Comparison of ENCODE assay signal across 8 cellular contexts in the genomic region with DNA sequence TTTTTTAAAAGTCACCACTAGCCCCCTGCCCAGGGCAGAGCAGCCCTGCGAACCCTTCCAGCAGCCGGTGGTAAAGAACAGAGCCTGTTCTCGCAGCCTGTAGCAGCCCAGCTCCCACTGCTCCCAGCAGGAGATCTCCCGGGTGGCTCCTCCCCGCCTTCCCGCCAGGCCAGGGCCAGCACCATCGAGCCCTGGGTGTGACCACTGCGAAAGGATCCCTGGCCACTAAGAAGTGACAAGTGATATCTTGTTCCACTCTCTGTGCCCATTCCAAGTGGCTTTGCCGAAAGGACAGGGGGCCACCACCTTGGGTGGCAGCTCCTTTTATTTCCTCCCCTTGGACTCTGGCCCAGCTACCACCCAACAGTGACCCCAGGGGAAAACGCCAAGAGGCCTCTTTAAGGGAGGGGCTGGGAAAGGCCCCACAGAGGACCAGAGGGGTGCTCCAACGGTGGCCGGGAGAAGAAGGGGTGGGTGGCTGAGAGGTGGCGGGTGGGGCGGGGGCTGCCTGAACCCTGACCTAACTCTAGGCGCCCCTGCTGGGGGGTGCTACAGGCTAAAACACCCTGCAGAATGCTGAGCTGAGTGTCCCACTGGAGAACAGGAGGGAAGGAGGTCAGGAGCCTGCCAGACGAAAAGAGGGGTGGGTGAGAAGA. TPM values are rescaled to one million over a fixed set of nuclear protein-coding genes. Genes with fewer than 3 reads are reported as not detected.
DNase-seq lines count a peak whose midpoint lies in the region; ATAC-seq and TF ChIP-seq lines count a peak whose summit lies in the region.

No MANE protein-coding gene starts in this region.

- intact Hi-C loops in right cardiac atrium (cut with DNase I) (no loop called here), OCI-LY7 (cut with micrococcal nuclease; ENCODE audit: unreplicated experiment) (no loop called here)

- CTCF ChIA-PET in OCI-LY7 (lab: Charles Lee; ENCODE audit: unreplicated experiment) = no interaction called here

- 25% methylated on average over 16 of the region's 16 CpGs for WGBS in right cardiac atrium

- DNase-seq in HFF-Myc (ENCODE audit: extremely low read depth, low read depth) = no peak
- peak; percentile 70 to 83 (median 79) for DNase-seq in right cardiac atrium
- DNase-seq in NCI-H1105 (lab: John Stamatoyannopoulos, UW) = no peak
- no peak for DNase-seq in GM13977 (ENCODE audit: low spot score)
- DNase-seq in NCI-H1436 (lab: John Stamatoyannopoulos, UW) = no peak
- DNase-seq in OCI-LY7 (ENCODE audit: low spot score) = no peak

- POLR2A ChIA-PET in OCI-LY7 (lab: Charles Lee) = no interaction called here

- peak overlapping the region; percentile 88 to 94 (median 94) for H3K9ac ChIP-seq in skeletal muscle tissue (ENCODE audit: low read depth in 1 of 3, low read length in 3 of 3)

- no peak for ATAC-seq in activated T-helper 17 cell treated with anti-CD3 and anti-CD28 coated beads, Interleukin-2, amount 50 U/mL, for 72 hours (replicated peaks)
- ATAC-seq in right cardiac atrium = peak; percentile 34 to 66

- no peaks in the 10 kb centered on the region for H3K79me2 ChIP-seq in OCI-LY7 (ENCODE audit: insufficient read depth, low read depth, low read length)

- H3K9me3 Mint-ChIP-seq in activated T-helper 17 cell treated with anti-CD3 and anti-CD28 coated beads, Interleukin-2, amount 50 U/mL, for 72 hours = no peaks in the 10 kb centered on the region

- in situ Hi-C loops in GM13977 (cut with MboI; ENCODE audit: low pct_unique_long_range_greater_than_20kb, low sequenced_read_pairs, unreplicated experiment) = no loop called here

- TF ChIP-seq CTCF in HFF-Myc (IDR thresholded peaks at IDR 0.05; ENCODE audit: low read depth, low read length, missing control alignments) (no peak), GM13977 (IDR thresholded peaks at IDR 0.05; ENCODE audit: extremely low read depth, insufficient read depth, missing control alignments) (no peak), OCI-LY7 (conservative IDR thresholded peaks at IDR 0.05; ENCODE audit: low read length) (no peak)

- H3K4me1 ChIP-seq in right cardiac atrium (ENCODE audit: control insufficient read depth, insufficient read depth, low read length) = peaks cover 5% of the 10 kb centered on the region
- peaks cover 60 to 63% (median 63%) of the 10 kb centered on the region in 3 donors for H3K4me1 ChIP-seq in skeletal muscle tissue (ENCODE audit: control insufficient read depth in 3 of 3, insufficient read depth in 3 of 3, low read length in 3 of 3)
- H3K4me1 ChIP-seq in OCI-LY7 (ENCODE audit: insufficient read depth, low read length, poor library complexity, severe bottlenecking) = peaks cover 12% of the 10 kb centered on the region

- H3K36me3 ChIP-seq in skeletal muscle tissue (ENCODE audit: control insufficient read depth in 3 of 3, insufficient read depth in 3 of 3, low read length in 3 of 3) (peaks cover 0 to 9% (median 0%) of the 10 kb centered on the region in 3 donors), OCI-LY7 (ENCODE audit: insufficient read depth, low read length) (no peaks in the 10 kb centered on the region)

- no peaks in the 10 kb centered on the region for H3K27me3 Mint-ChIP-seq in activated T-helper 17 cell treated with anti-CD3 and anti-CD28 coated beads, Interleukin-2, amount 50 U/mL, for 72 hours

- H3K4me2 ChIP-seq in OCI-LY7 (ENCODE audit: low read length) = no peak overlapping the region

- peak overlapping the region; percentile 37 for H3K27ac Mint-ChIP-seq in activated T-helper 17 cell treated with anti-CD3 and anti-CD28 coated beads, Interleukin-2, amount 50 U/mL, for 72 hours

- H3K4me3 Mint-ChIP-seq in activated T-helper 17 cell treated with anti-CD3 and anti-CD28 coated beads, Interleukin-2, amount 50 U/mL, for 72 hours = peak overlapping the region; percentile 53

- H3K27ac ChIP-seq in right cardiac atrium (ENCODE audit: low read length) (peak overlapping the region; percentile 85), skeletal muscle tissue (ENCODE audit: low read depth, low read length) (peak overlapping the region; percentile 96), OCI-LY7 (ENCODE audit: low read depth, low read length, poor library complexity, severe bottlenecking) (no peak overlapping the region)

- H3K36me3 Mint-ChIP-seq in activated T-helper 17 cell treated with anti-CD3 and anti-CD28 coated beads, Interleukin-2, amount 50 U/mL, for 72 hours (ENCODE audit: low read depth) = no peaks in the 10 kb centered on the region

- H3K4me3 ChIP-seq in HFF-Myc (replicated peaks; ENCODE audit: low read depth, low read length) (peak overlapping the region; percentile 73), right cardiac atrium (ENCODE audit: low read length) (peak overlapping the region; percentile 94), skeletal muscle tissue (ENCODE audit: low read length in 3 of 3) (peak overlapping the region; percentile 72 to 76 (median 73)), OCI-LY7 (ENCODE audit: low read depth, low read length, poor library complexity, severe bottlenecking) (no peak overlapping the region)

- BruUV-seq in OCI-LY7 (replicated peaks; lab: Mats Ljungman, UMichigan) = no TSS peak

- H2AFZ ChIP-seq in OCI-LY7 (ENCODE audit: low read length) = no peak overlapping the region

- H3K9me2 ChIP-seq in OCI-LY7 (ENCODE audit: insufficient read depth, low read length) = no peaks in the 10 kb centered on the region

- H3K4me1 Mint-ChIP-seq in activated T-helper 17 cell treated with anti-CD3 and anti-CD28 coated beads, Interleukin-2, amount 50 U/mL, for 72 hours = peaks cover 3% of the 10 kb centered on the region

- H4K20me1 ChIP-seq in OCI-LY7 (ENCODE audit: insufficient read depth, low read length) = no peaks in the 10 kb centered on the region

- H3K27me3 ChIP-seq in right cardiac atrium (ENCODE audit: control insufficient read depth, insufficient read depth) = no peaks in the 10 kb centered on the region
- H3K27me3 ChIP-seq in skeletal muscle tissue (ENCODE audit: control insufficient read depth in 3 of 3, insufficient read depth in 3 of 3, low read length in 3 of 3) = peaks cover 0 to 2% (median 0%) of the 10 kb centered on the region in 3 donors

- H3K9me3 ChIP-seq in right cardiac atrium (ENCODE audit: control insufficient read depth, low read length) (no peaks in the 10 kb centered on the region), skeletal muscle tissue (ENCODE audit: control insufficient read depth in 3 of 3, low read length in 3 of 3) (no peaks in the 10 kb centered on the region), OCI-LY7 (ENCODE audit: low read length) (no peaks in the 10 kb centered on the region)

RNA-seq across cellular contexts. Expression of gene NACC2, which starts 1.6 kb away (rescaled TPM):
- 1 to 10 TPM; 7.8 to 9.7 TPM for total RNA-seq in activated T-helper 17 cell treated with anti-CD3 and anti-CD28 coated beads, Interleukin-2, amount 50 U/mL, for 72 hours
- total RNA-seq in right cardiac atrium (10 to 100 TPM; 31.4 to 45.3 (median 37.8) TPM), skeletal muscle tissue (7.3 TPM), OCI-LY7 (2022) (0.63 and 0.72 TPM in 2 replicates)
- 19.4 TPM for polyA plus RNA-seq in right cardiac atrium
- total RNA-seq in OCI-LY7 (2014; rRNA removed; shearing (Covaris generic)) = 0.21 and 0.38 TPM in 2 replicates

RNA-seq across cellular contexts. Expression of gene TMEM250, which starts 25.2 kb away (rescaled TPM):
- total RNA-seq in activated T-helper 17 cell treated with anti-CD3 and anti-CD28 coated beads, Interleukin-2, amount 50 U/mL, for 72 hours = 10 to 100 TPM; 28.2 to 37.7 TPM
- total RNA-seq in right cardiac atrium (10 to 100 TPM; 18.5 to 25.5 (median 20.9) TPM), skeletal muscle tissue (24.0 TPM), OCI-LY7 (2022) (50.5 and 53.8 TPM in 2 replicates)
- polyA plus RNA-seq in right cardiac atrium = 16.5 TPM
- 38.4 and 51.0 TPM in 2 replicates for total RNA-seq in OCI-LY7 (2014; rRNA removed; shearing (Covaris generic))

Comparison
In these comparisons a context has a peak if more than half of its experiments do, and no peak if none do; other contexts are left out.
1. DNase-seq: peak in right cardiac atrium (3 of 3); none in HFF-Myc (single experiment), NCI-H1105 (single experiment), GM13977 (single experiment), NCI-H1436 (single experiment) and OCI-LY7 (single experiment).